24 cellular contexts compared by ENCODE assay signal in genomic region chr21:36702622-36702968, GRCh38. TPM values are rescaled to one million over a fixed set of nuclear protein-coding genes. Genes with fewer than 3 reads are reported as not detected.
DNase-seq lines count a peak whose midpoint lies in the region; ATAC-seq and TF ChIP-seq lines count a peak whose summit lies in the region.
"Had no signal": no experiment of that assay in that cellular context is flagged by ENCODE, and none has a peak within 500 bp of the region (broad histone marks: within the 10 kb centered on the region; RNA-seq: fewer than 3 reads in every experiment).

No MANE protein-coding gene starts in this region.

- H4K20me1 ChIP-seq in DND-41 (ENCODE audit: insufficient read depth, low read length) (no peaks in the 10 kb centered on the region), neural progenitor cell (ENCODE audit: low read depth) (peaks cover 97% of the 10 kb centered on the region)

- H3K9ac ChIP-seq in DND-41 (ENCODE audit: low read depth, low read length) (peak overlapping the region; percentile 81), neural progenitor cell (no peak overlapping the region)

- H3K27me3 Mint-ChIP-seq in endothelial cell (ENCODE audit: unreplicated experiment), result peaks cover 33% of the 10 kb centered on the region
- peaks cover 80% of the 10 kb centered on the region for H3K27me3 Mint-ChIP-seq in neural progenitor cell (ENCODE audit: insufficient read depth, low read depth)

- intact Hi-C loops in left ventricle myocardium inferior (cut with micrococcal nuclease), result no loop called here

- H3K27me3 ChIP-seq in DND-41 (ENCODE audit: insufficient read depth, low read length, poor library complexity) (no peaks in the 10 kb centered on the region), MG63 (no peaks in the 10 kb centered on the region), neural progenitor cell (peaks cover 100% of the 10 kb centered on the region), left ventricle myocardium inferior (ENCODE audit: low read depth) (peaks cover 100% of the 10 kb centered on the region)

- H3K79me2 ChIP-seq in DND-41 (ENCODE audit: insufficient read depth, low read length) (peaks cover 39% of the 10 kb centered on the region), neural progenitor cell (ENCODE audit: low read depth) (no peaks in the 10 kb centered on the region)

- TF ChIP-seq CTCF in DND-41 (IDR thresholded peaks at IDR 0.05; ENCODE audit: borderline replicate concordance, extremely low read depth, low read length, poor library complexity, severe bottlenecking), result no peak
- no peak for TF ChIP-seq CTCF in endothelial cell (IDR thresholded peaks at IDR 0.05; ENCODE audit: unreplicated experiment)
- TF ChIP-seq CTCF in neural progenitor cell (IDR thresholded peaks at IDR 0.05), result no peak
- TF ChIP-seq CTCF in left ventricle myocardium inferior (IDR thresholded peaks at IDR 0.05; ENCODE audit: borderline replicate concordance), result no peak

- H3K27ac Mint-ChIP-seq in endothelial cell (ENCODE audit: unreplicated experiment) (no peak overlapping the region), neural progenitor cell (no peak overlapping the region)
- H3K27ac Mint-ChIP-seq: activated naive CD8-positive, alpha-beta T cell treated with anti-CD3 and anti-CD28 coated beads, Interleukin-2, amount 10 ng/mL, durations not matched to agents 7 days and 5 days; T-helper 1 cell treated with Interleukin-12 subunit alpha and Interleukin-12 subunit beta and Interleukin-4 antibody, amounts not matched to agents 30 μg/mL and 1 μg/mL, for 36 hours had no signal

- H2AFZ ChIP-seq in DND-41 (ENCODE audit: low read depth, low read length), result no peak overlapping the region
- H2AFZ ChIP-seq in neural progenitor cell (replicated peaks), result no peak overlapping the region

- peaks cover 38% of the 10 kb centered on the region for H3K4me1 Mint-ChIP-seq in endothelial cell (ENCODE audit: unreplicated experiment)
- peaks cover 30% of the 10 kb centered on the region for H3K4me1 Mint-ChIP-seq in neural progenitor cell

- H3K9me3 Mint-ChIP-seq in endothelial cell (ENCODE audit: unreplicated experiment) (no peaks in the 10 kb centered on the region), neural progenitor cell (peaks cover 2% of the 10 kb centered on the region)
- H3K9me3 Mint-ChIP-seq: activated naive CD8-positive, alpha-beta T cell treated with anti-CD3 and anti-CD28 coated beads, Interleukin-2, amount 10 ng/mL, durations not matched to agents 7 days and 5 days; T-helper 1 cell treated with Interleukin-12 subunit alpha and Interleukin-12 subunit beta and Interleukin-4 antibody, amounts not matched to agents 30 μg/mL and 1 μg/mL, for 36 hours had no signal

- no peak for DNase-seq in DND-41
- no peak for DNase-seq in MG63
- DNase-seq in endothelial cell (ENCODE audit: low spot score), result no peak
- no peak for DNase-seq in neural progenitor cell (ENCODE audit: low spot score)
- no peak for DNase-seq in NCI-H748 (lab: John Stamatoyannopoulos, UW; ENCODE audit: unreplicated experiment)
- DNase-seq in left ventricle myocardium inferior, result no peak
- DNase-seq in HT-29 (ENCODE audit: low spot score), result no peak
- DNase-seq: activated CD4-positive, alpha-beta T cell treated with anti-CD3 and anti-CD28 coated beads for 4 hours; activated naive CD8-positive, alpha-beta T cell treated with anti-CD3 and anti-CD28 coated beads, Interleukin-2, amount 10 ng/mL, durations not matched to agents 7 days and 5 days; cerebellar nuclear complex; dorsolateral prefrontal cortex; foreskin keratinocyte; naive thymus-derived CD8-positive, alpha-beta T cell; NCI-H1048; NCI-H187; NCI-H2171 treated with DMSO at 0.1 percent for 48 hours; NCI-H524; right cardiac atrium; RPMI8226; stimulated activated naive CD4-positive, alpha-beta T cell treated with Interleukin-2 at 50 U/mL for 16 hours had no signal

- peak overlapping the region in 1 of 2 experiments; percentile 73; a peak in 1 of 4 replicates for H3K4me3 ChIP-seq in DND-41 (ENCODE audit: low read depth in 1 of 2, low read length in 2 of 2)
- H3K4me3 ChIP-seq in MG63, result peak overlapping the region; percentile 70
- no peak overlapping the region for H3K4me3 ChIP-seq in neural progenitor cell
- no peak overlapping the region for H3K4me3 ChIP-seq in left ventricle myocardium inferior
- H3K4me3 ChIP-seq: dorsolateral prefrontal cortex, SK-N-MC had no signal

- H3K9me3 ChIP-seq in DND-41 (ENCODE audit: insufficient read depth, low read length, severe bottlenecking), result no peaks in the 10 kb centered on the region
- no peaks in the 10 kb centered on the region; the same call in 1 of the 2 replicates for H3K9me3 ChIP-seq in MG63
- no peaks in the 10 kb centered on the region for H3K9me3 ChIP-seq in neural progenitor cell (ENCODE audit: low read depth)
- H3K9me3 ChIP-seq in left ventricle myocardium inferior (replicated peaks), result no peaks in the 10 kb centered on the region

- H3K4me3 Mint-ChIP-seq in endothelial cell (ENCODE audit: unreplicated experiment), result peak overlapping the region; percentile 33
- peak overlapping the region; percentile 64 for H3K4me3 Mint-ChIP-seq in neural progenitor cell
- H3K4me3 Mint-ChIP-seq: activated naive CD8-positive, alpha-beta T cell treated with anti-CD3 and anti-CD28 coated beads, Interleukin-2, amount 10 ng/mL, durations not matched to agents 7 days and 5 days; T-helper 1 cell treated with Interleukin-12 subunit alpha and Interleukin-12 subunit beta and Interleukin-4 antibody, amounts not matched to agents 30 μg/mL and 1 μg/mL, for 36 hours had no signal

- ATAC-seq in DND-41 (ENCODE audit: insufficient read depth, low read depth), result no peak
- no peak for ATAC-seq in GM19452 (IDR thresholded peaks at IDR 0.05; ENCODE audit: unreplicated experiment)
- ATAC-seq: foreskin keratinocyte; left lobe of liver; naive thymus-derived CD8-positive, alpha-beta T cell; right cardiac atrium had no signal

- H3K36me3 ChIP-seq in DND-41 (ENCODE audit: insufficient read depth, low read length), result no peaks in the 10 kb centered on the region
- H3K36me3 ChIP-seq in MG63, result peaks cover 18% of the 10 kb centered on the region
- no peaks in the 10 kb centered on the region for H3K36me3 ChIP-seq in neural progenitor cell
- no peaks in the 10 kb centered on the region for H3K36me3 ChIP-seq in left ventricle myocardium inferior

- H3F3A ChIP-seq in neural progenitor cell (ENCODE audit: low read depth), result peaks cover 37% of the 10 kb centered on the region

- H3K36me3 Mint-ChIP-seq in endothelial cell (ENCODE audit: low read depth, unreplicated experiment), result peaks cover 16% of the 10 kb centered on the region
- H3K36me3 Mint-ChIP-seq in neural progenitor cell, result no peaks in the 10 kb centered on the region

- H3K4me1 ChIP-seq in DND-41 (ENCODE audit: insufficient read depth, low read length) (peaks cover 40% of the 10 kb centered on the region), neural progenitor cell (peaks cover 54% of the 10 kb centered on the region), left ventricle myocardium inferior (peaks cover 76% of the 10 kb centered on the region)
- H3K4me1 ChIP-seq: foreskin keratinocyte had no signal

- H3K4me2 ChIP-seq in DND-41 (ENCODE audit: insufficient read depth, low read length) (peak overlapping the region; percentile 68), neural progenitor cell (no peak overlapping the region)

- no peak overlapping the region for H3K27ac ChIP-seq in DND-41 (ENCODE audit: low read length)
- no peak overlapping the region for H3K27ac ChIP-seq in neural progenitor cell
- H3K27ac ChIP-seq in left ventricle myocardium inferior (replicated peaks), result no peak overlapping the region
- H3K27ac ChIP-seq: dorsolateral prefrontal cortex, foreskin keratinocyte, SK-N-MC had no signal

RNA-seq across cellular contexts. Expression of gene SIM2, which starts 3.7 kb away (rescaled TPM):
- total RNA-seq in MG63 (2014; rRNA removed; shearing (Covaris generic); ENCODE audit: low replicate concordance), result 4.4 and 8.0 TPM in 2 replicates
- 17.1 TPM for total RNA-seq in endothelial cell (ENCODE audit: unreplicated experiment)
- total RNA-seq in neural progenitor cell (ENCODE audit: low replicate concordance), result not detected in 2 replicates
- not detected for total RNA-seq in left ventricle myocardium inferior
- 9.9 and 11.4 TPM in 2 replicates for total RNA-seq in HT-29 (2014; rRNA removed; shearing (Covaris generic))
- total RNA-seq: activated naive CD8-positive, alpha-beta T cell treated with anti-CD3 and anti-CD28 coated beads, Interleukin-2, amount 10 ng/mL, durations not matched to agents 7 days and 5 days; foreskin keratinocyte; left lobe of liver; naive thymus-derived CD8-positive, alpha-beta T cell; right cardiac atrium had no signal
